Comparison of ENCODE assay signal across 27 cellular contexts in the genomic region with DNA sequence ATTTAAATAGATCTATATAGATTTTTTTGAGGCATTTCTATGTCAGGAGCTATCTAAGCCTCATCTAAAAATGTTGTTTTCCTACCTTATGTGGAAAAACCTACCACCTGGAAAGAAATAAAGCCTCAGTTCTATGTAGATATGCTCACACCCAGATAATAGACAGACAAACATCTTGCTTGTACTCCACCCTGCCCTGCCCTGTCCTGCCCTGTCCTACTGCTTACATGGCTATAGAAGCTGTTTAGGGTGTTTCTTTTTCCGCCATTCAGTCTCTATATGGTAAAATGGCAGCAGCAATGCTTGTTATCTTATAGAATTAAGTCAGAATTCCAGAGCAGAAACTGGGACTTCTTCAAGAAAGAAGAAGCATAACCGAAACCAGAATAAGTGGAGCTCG.
"Had no signal": no experiment of that assay in that cellular context is flagged by ENCODE, and none has a peak within 500 bp of the region (broad histone marks: within the 10 kb centered on the region; RNA-seq: fewer than 3 reads in every experiment).

No MANE protein-coding gene starts in this region.

- DNase-seq: activated CD4-positive, alpha-beta memory T cell treated with anti-CD3 and anti-CD28 coated beads for 36 hours; activated CD4-positive, alpha-beta T cell treated with anti-CD3 and anti-CD28 coated beads, Interleukin-2, amount 10 ng/mL, durations not matched to agents 24 days and 14 days; activated CD8-positive, alpha-beta memory T cell treated with anti-CD3 and anti-CD28 coated beads, Interleukin-2, amount 50 U/mL, for 4 hours; activated naive CD8-positive, alpha-beta T cell treated with anti-CD3 and anti-CD28 coated beads, Interleukin-2, amount 50 U/mL, for 24 hours; activated T-cell treated with anti-CD3 and anti-CD28 coated beads, Interleukin-2, amount 50 U/mL, for 1 hour; amygdala; caudate nucleus; effector CD4-positive, alpha-beta T cell; gastrocnemius medialis; glutamatergic neuron; left ventricle myocardium inferior; natural killer cell; occipital lobe; right cardiac atrium; stimulated activated CD4-positive, alpha-beta T cell treated with anti-CD3 and anti-CD28 coated beads, Interleukin-2, amount 100 ng/mL, for 48 hours; stimulated activated naive CD4-positive, alpha-beta T cell treated with Interleukin-2 at 50 U/mL for 16 hours; T-helper 9 cell; testis; upper lobe of left lung had no signal

- H3K27me3 ChIP-seq: gastrocnemius medialis, neural progenitor cell, testis, upper lobe of left lung, vagina had no signal

- H3K36me3 Mint-ChIP-seq: activated CD4-positive, alpha-beta memory T cell treated with anti-CD3 and anti-CD28 coated beads for 36 hours; activated naive CD4-positive, alpha-beta T cell treated with anti-CD3 and anti-CD28 coated beads, Interleukin-2, amount 50 U/mL, for 24 hours; natural killer cell had no signal

- H3K4me3 ChIP-seq: gastrocnemius medialis, left ventricle myocardium inferior, neural progenitor cell, testis, upper lobe of left lung, vagina had no signal

- H3K4me1 ChIP-seq: neural progenitor cell, testis had no signal

- ATAC-seq: activated CD4-positive, CD25-positive, alpha-beta regulatory T cell treated with anti-CD3 and anti-CD28 coated beads, Interleukin-2, amount 50 U/mL, for 24 hours; activated naive CD8-positive, alpha-beta T cell treated with anti-CD3 and anti-CD28 coated beads, Interleukin-2, amount 50 U/mL, for 24 hours; gastrocnemius medialis; natural killer cell; right cardiac atrium had no signal

- H3K4me3 Mint-ChIP-seq: activated CD4-positive, alpha-beta memory T cell treated with anti-CD3 and anti-CD28 coated beads for 36 hours; activated CD4-positive, alpha-beta T cell treated with anti-CD3 and anti-CD28 coated beads, Interleukin-2, amount 10 ng/mL, durations not matched to agents 24 days and 14 days; activated naive CD4-positive, alpha-beta T cell treated with anti-CD3 and anti-CD28 coated beads, Interleukin-2, amount 50 U/mL, for 24 hours; activated naive CD8-positive, alpha-beta T cell treated with anti-CD3 and anti-CD28 coated beads, Interleukin-2, amount 50 U/mL, for 24 hours; dendritic cell treated with granulocyte-macrophage colony-stimulating factor and Interleukin-4, amounts not matched to agents 40 ng/mL and 50 ng/mL, for 4 days; natural killer cell; neural progenitor cell; T-helper 1 cell treated with Interleukin-12 subunit alpha and Interleukin-12 subunit beta and Interleukin-4 antibody, amounts not matched to agents 30 μg/mL and 1 μg/mL, for 36 hours had no signal

- H3K27me3 Mint-ChIP-seq: activated naive CD4-positive, alpha-beta T cell treated with anti-CD3 and anti-CD28 coated beads, Interleukin-2, amount 50 U/mL, for 24 hours; activated naive CD8-positive, alpha-beta T cell treated with anti-CD3 and anti-CD28 coated beads, Interleukin-2, amount 50 U/mL, for 24 hours; dendritic cell treated with granulocyte-macrophage colony-stimulating factor and Interleukin-4, amounts not matched to agents 40 ng/mL and 50 ng/mL, for 4 days had no signal

- H3K27ac ChIP-seq: epithelial cell of prostate, gastrocnemius medialis, left ventricle myocardium inferior, neural progenitor cell, testis, vagina, VCaP had no signal

- H3K36me3 ChIP-seq: neural progenitor cell had no signal

- H3K4me1 Mint-ChIP-seq: activated CD4-positive, alpha-beta T cell treated with anti-CD3 and anti-CD28 coated beads, Interleukin-2, amount 10 ng/mL, durations not matched to agents 24 days and 14 days; activated naive CD4-positive, alpha-beta T cell treated with anti-CD3 and anti-CD28 coated beads, Interleukin-2, amount 50 U/mL, for 24 hours; natural killer cell had no signal

- H3K27ac Mint-ChIP-seq: activated CD4-positive, alpha-beta memory T cell treated with anti-CD3 and anti-CD28 coated beads for 36 hours; activated CD4-positive, alpha-beta T cell treated with anti-CD3 and anti-CD28 coated beads, Interleukin-2, amount 10 ng/mL, durations not matched to agents 24 days and 14 days; activated naive CD4-positive, alpha-beta T cell treated with anti-CD3 and anti-CD28 coated beads, Interleukin-2, amount 50 U/mL, for 24 hours; activated naive CD8-positive, alpha-beta T cell treated with anti-CD3 and anti-CD28 coated beads, Interleukin-2, amount 50 U/mL, for 24 hours; dendritic cell treated with granulocyte-macrophage colony-stimulating factor and Interleukin-4, amounts not matched to agents 40 ng/mL and 50 ng/mL, for 4 days; natural killer cell; neural progenitor cell; T-helper 1 cell treated with Interleukin-12 subunit alpha and Interleukin-12 subunit beta and Interleukin-4 antibody, amounts not matched to agents 30 μg/mL and 1 μg/mL, for 36 hours had no signal

- H3K9me3 ChIP-seq: gastrocnemius medialis, left ventricle myocardium inferior, testis, upper lobe of left lung, vagina had no signal

- H3K9me3 Mint-ChIP-seq: activated CD4-positive, alpha-beta memory T cell treated with anti-CD3 and anti-CD28 coated beads for 36 hours; activated CD4-positive, alpha-beta T cell treated with anti-CD3 and anti-CD28 coated beads, Interleukin-2, amount 10 ng/mL, durations not matched to agents 24 days and 14 days; activated naive CD4-positive, alpha-beta T cell treated with anti-CD3 and anti-CD28 coated beads, Interleukin-2, amount 50 U/mL, for 24 hours; activated naive CD8-positive, alpha-beta T cell treated with anti-CD3 and anti-CD28 coated beads, Interleukin-2, amount 50 U/mL, for 24 hours; dendritic cell treated with granulocyte-macrophage colony-stimulating factor and Interleukin-4, amounts not matched to agents 40 ng/mL and 50 ng/mL, for 4 days; natural killer cell; neural progenitor cell; T-helper 1 cell treated with Interleukin-12 subunit alpha and Interleukin-12 subunit beta and Interleukin-4 antibody, amounts not matched to agents 30 μg/mL and 1 μg/mL, for 36 hours had no signal
